In genomic region chr19:55653651-55654322, GRCh38 we compare ENCODE assay signal across 8 cellular contexts. TPM values are rescaled to one million over a fixed set of nuclear protein-coding genes. Genes with fewer than 3 reads are reported as not detected.
DNase-seq lines count a peak whose midpoint lies in the region; ATAC-seq, FAIRE-seq and TF ChIP-seq lines count a peak whose summit lies in the region.

No MANE protein-coding gene starts in this region.

- TF ChIP-seq POLR2A in GM12892 (IDR thresholded peaks at IDR 0.05; ENCODE audit: low read depth, low read length), result peak; percentile 73

- peaks cover 13% of the 10 kb centered on the region for H3K36me3 Mint-ChIP-seq in type B pancreatic cell

- H3K4me3 Mint-ChIP-seq in type B pancreatic cell, result peak overlapping the region; percentile 97

- H3K27me3 ChIP-seq in adipocyte (replicated peaks; ENCODE audit: control insufficient read depth, insufficient read depth, low read length), result no peaks in the 10 kb centered on the region

- H3K4me1 Mint-ChIP-seq in type B pancreatic cell (ENCODE audit: unreplicated experiment), result peaks cover 17% of the 10 kb centered on the region

- peak; percentile 40 for ATAC-seq in HG02840 (IDR thresholded peaks at IDR 0.05; ENCODE audit: low FRiP score, unreplicated experiment)

- no peaks in the 10 kb centered on the region for H3K9me3 Mint-ChIP-seq in type B pancreatic cell

- peak overlapping the region; percentile 100 for H3K9ac ChIP-seq in adipocyte (ENCODE audit: low read length)

- peak; percentile 99 for FAIRE-seq in GM12892 (lab: Jason Lieb, UNC)

- H3K4me3 ChIP-seq in adipocyte (ENCODE audit: low read length), result peak overlapping the region; percentile 94

- intact Hi-C loops in cardiac septum (cut with DNase I), result no loop called here

- H3K27ac Mint-ChIP-seq in type B pancreatic cell, result peak overlapping the region; percentile 99

- TF ChIP-seq CTCF in type B pancreatic cell (conservative IDR thresholded peaks at IDR 0.05), result peak; percentile 99

- H3K4me1 ChIP-seq in adipocyte (ENCODE audit: control insufficient read depth, insufficient read depth, low read length), result peaks cover 37% of the 10 kb centered on the region

- DNase-seq in GM12892 (ENCODE audit: insufficient read length) (peak; percentile 94), NCI-H1417 treated with DMSO at 0.1 percent for 48 hours (lab: John Stamatoyannopoulos, UW) (peak; percentile 91), SW 1271 (lab: John Stamatoyannopoulos, UW) (peak; percentile 77 to 91), adipocyte (ENCODE audit: low read depth) (peak; percentile 99), cardiac septum (ENCODE audit: low spot score) (peak; percentile 98), pons (ENCODE audit: low spot score) (peak; percentile 99), type B pancreatic cell (ENCODE audit: extremely low spot score, unreplicated experiment) (peak; percentile 99)

- no peaks in the 10 kb centered on the region for H3K27me3 Mint-ChIP-seq in type B pancreatic cell

- peaks cover 4% of the 10 kb centered on the region for H3K36me3 ChIP-seq in adipocyte (ENCODE audit: control insufficient read depth, insufficient read depth, low read length, severe bottlenecking)

- no peaks in the 10 kb centered on the region for H3K9me3 ChIP-seq in adipocyte (ENCODE audit: control insufficient read depth, low read length)

RNA-seq across cellular contexts. Expression of gene U2AF2, which starts 1.0 kb away (rescaled TPM):
- 137 TPM for polyA plus RNA-seq in GM12892 (2012; ENCODE audit: missing spikeins)
- total RNA-seq in cardiac septum (80.4 TPM), type B pancreatic cell (ENCODE audit: low replicate concordance) (170 and 232 TPM in 2 replicates)

RNA-seq across cellular contexts. Expression of gene CCDC106, which starts 5.8 kb away (rescaled TPM):
- 20.1 TPM for polyA plus RNA-seq in GM12892 (2012; ENCODE audit: missing spikeins)
- 15.9 TPM for total RNA-seq in cardiac septum
- 16.1 and 18.1 TPM in 2 replicates for total RNA-seq in type B pancreatic cell (ENCODE audit: low replicate concordance)

RNA-seq across cellular contexts. Expression of gene ZNF581, which starts 10.3 kb away (rescaled TPM):
- 27.0 TPM for polyA plus RNA-seq in GM12892 (2012; ENCODE audit: missing spikeins)
- total RNA-seq in cardiac septum (6.5 TPM), type B pancreatic cell (ENCODE audit: low replicate concordance) (41.3 and 43.1 TPM in 2 replicates)

RNA-seq across cellular contexts. Expression of gene ZNF580, which starts 13.0 kb away (rescaled TPM):
- 14.4 TPM for polyA plus RNA-seq in GM12892 (2012; ENCODE audit: missing spikeins)
- 29.0 TPM for total RNA-seq in cardiac septum
- 28.5 and 37.4 TPM in 2 replicates for total RNA-seq in type B pancreatic cell (ENCODE audit: low replicate concordance)

RNA-seq across cellular contexts. Expression of gene EPN1, which starts 21.2 kb away (rescaled TPM):
- polyA plus RNA-seq in GM12892 (2012; ENCODE audit: missing spikeins), result 5.9 TPM
- total RNA-seq in cardiac septum (193 TPM), type B pancreatic cell (ENCODE audit: low replicate concordance) (121 and 127 TPM in 2 replicates)

Comparison
In these comparisons a context has a peak if more than half of its experiments do, and no peak if none do; other contexts are left out.
1. Peak in every context shown above with its lines: DNase-seq, ATAC-seq and H3K4me3 ChIP-seq.